ENCODE assay signal across 8 cellular contexts in genomic region chr17:489758-490329, GRCh38. TPM values are rescaled to one million over a fixed set of nuclear protein-coding genes. Genes with fewer than 3 reads are reported as not detected.
A peak's percentile ranks its signal among the peaks of the same experiment; 100 is the strongest.
DNase-seq lines count a peak whose midpoint lies in the region; ATAC-seq, FAIRE-seq and TF ChIP-seq lines count a peak whose summit lies in the region.

No MANE protein-coding gene starts in this region.

- H3K36me3 ChIP-seq in SJCRH30 (no peaks in the 10 kb centered on the region), K562 (ENCODE audit: control insufficient read depth, insufficient read depth, low read length) (no peaks in the 10 kb centered on the region)

- no peaks in the 10 kb centered on the region for H3K27me3 ChIP-seq in SJCRH30
- no peaks in the 10 kb centered on the region for H3K27me3 ChIP-seq in K562 (ENCODE audit: control insufficient read depth in 2 of 2, insufficient read depth in 2 of 2, low read length in 2 of 2)

- FAIRE-seq in K562 (lab: Jason Lieb, UNC), result no peak

- peak; percentile 34 to 49 for DNase-seq in SJCRH30
- DNase-seq in K562 (ENCODE audit: extremely low read depth in 1 of 4, low spot score in 3 of 4), result peak in 3 of 4 experiments; percentile 25 to 34 (median 29)
- peak; percentile 41 to 60 for DNase-seq in left colon
- peak in 2 of 3 experiments; percentile 22 to 62 for DNase-seq in stimulated activated CD4-positive, alpha-beta T cell treated with anti-CD3 and anti-CD28 coated beads, TNF-alpha, amount 100 ng/mL, for 24 hours (ENCODE audit: low read depth in 3 of 3)
- DNase-seq in NCI-H2029 (lab: John Stamatoyannopoulos, UW), result no peak

- intact Hi-C loops in K562 (cut with micrococcal nuclease) (no loop called here), left colon (cut with DNase I, micrococcal nuclease) (no loop called here)

- POLR2A ChIA-PET in K562 (lab: Yijun Ruan, JAX), result interaction anchor here (0.5 to 3.2 kb wide), 3 partner anchors 44 to 145 kb away, joined by 3 to 12 read pairs (median 3); partner anchors contain the start of gene RFLNB

- no TSS peak for BruUV-seq in K562 (replicated peaks; lab: Mats Ljungman, UMichigan)

- H3K4me1 ChIP-seq in SJCRH30 (peaks cover 5% of the 10 kb centered on the region), K562 (replicated peaks in 1 of 2; ENCODE audit: control insufficient read depth in 2 of 2, insufficient read depth in 2 of 2, low read length in 2 of 2) (peaks cover 3 to 21% of the 10 kb centered on the region in 2 experiments; a peak in 4 of 5 replicates)

- no peak for TF ChIP-seq POLR2A in K562 (conservative IDR thresholded peaks at IDR 0.05)

- H3K27ac ChIP-seq in SJCRH30 (peak overlapping the region; percentile 28; the same call in 1 of the 2 replicates), K562 (ENCODE audit: extremely low read depth, low read depth, low read length) (no peak overlapping the region)

- in situ Hi-C loops in K562 (cut with MboI), result no loop called here

- peak overlapping the region; percentile 44 to 86; a peak in 3 of 4 replicates for H3K9ac ChIP-seq in K562 (ENCODE audit: insufficient read depth in 1 of 2, low read depth in 2 of 2, low read length in 2 of 2)

- no peaks in the 10 kb centered on the region for H4K20me1 ChIP-seq in K562 (replicated peaks; ENCODE audit: control insufficient read depth, insufficient read depth, low read length)

- H2AFZ ChIP-seq in K562 (ENCODE audit: low read depth, low read length), result peak overlapping the region; percentile 55; the same call in 1 of the 2 replicates

- ATAC-seq in GM19438 (IDR thresholded peaks at IDR 0.05; ENCODE audit: low read depth, unreplicated experiment) (peak; percentile 51), K562 (peak; percentile 80), left colon (peak; percentile 44), GM19351 (IDR thresholded peaks at IDR 0.05; ENCODE audit: unreplicated experiment) (no peak), GM18861 (IDR thresholded peaks at IDR 0.05; ENCODE audit: unreplicated experiment) (no peak)

- no peaks in the 10 kb centered on the region for H3K9me1 ChIP-seq in K562 (ENCODE audit: control insufficient read depth, insufficient read depth, low read length)

- no peak for TF ChIP-seq EP300 in K562 (IDR thresholded peaks at IDR 0.05; ENCODE audit: low read length)

- TF ChIP-seq CTCF in K562 (IDR thresholded peaks at IDR 0.05 in 2 of 3, conservative IDR thresholded peaks at IDR 0.05 in 1 of 3; ENCODE audit: insufficient read depth in 2 of 3, low read depth in 1 of 3, low read length in 3 of 3), result no peak

- CTCF ChIA-PET in K562 (lab: Yijun Ruan, JAX; ENCODE audit: low intra/inter-chr PET ratio), result no interaction called here

- H3K9me3 ChIP-seq in SJCRH30 (replicated peaks) (no peaks in the 10 kb centered on the region), K562 (replicated peaks; ENCODE audit: control insufficient read depth, insufficient read depth, low read depth, low read length) (no peaks in the 10 kb centered on the region)

- peak overlapping the region; percentile 63; the same call in 1 of the 2 replicates for H3K4me2 ChIP-seq in K562 (ENCODE audit: insufficient read depth, low read length)

- WGBS in K562 (ENCODE audit: insufficient coverage, low coverage, missing lambda C conversion rate), result 2% methylated on average over 12 of the region's 38 CpGs

- H3K4me3 ChIP-seq in SJCRH30 (peak overlapping the region; percentile 72), K562 (peak overlapping the region; percentile 48)

- H3K79me2 ChIP-seq in K562 (ENCODE audit: control insufficient read depth, insufficient read depth, low read length), result no peaks in the 10 kb centered on the region

- no peak for TF ChIP-seq RAD21 in K562 (CRISPR knock-in tag; conservative IDR thresholded peaks at IDR 0.05 in 1 of 2, IDR thresholded peaks at IDR 0.05 in 1 of 2)

TF ChIP-seq in K562, 482 proteins besides CTCF, POLR2A, EP300 and RAD21 (continues in another document):
- TF ChIP-seq NR2F6 (CRISPR knock-in tag; IDR thresholded peaks at IDR 0.05), result no peak
- no peak for TF ChIP-seq NFE2L1 (tag; IDR thresholded peaks at IDR 0.05; ENCODE audit: borderline replicate concordance, low read depth)
- TF ChIP-seq ZNF780A (CRISPR knock-in tag; IDR thresholded peaks at IDR 0.05), result no peak
- TF ChIP-seq CBX5 (IDR thresholded peaks at IDR 0.05; ENCODE audit: borderline replicate concordance, low read depth), result no peak
- TF ChIP-seq SIN3B (IDR thresholded peaks at IDR 0.05; ENCODE audit: low read depth), result no peak
- no peak for TF ChIP-seq HNRNPK (IDR thresholded peaks at IDR 0.05; ENCODE audit: low read depth, low read length, poor library complexity, severe bottlenecking)
- no peak for TF ChIP-seq BHLHE40 (IDR thresholded peaks at IDR 0.05; ENCODE audit: low read length)
- no peak for TF ChIP-seq PHB2 (IDR thresholded peaks at IDR 0.05; ENCODE audit: low read depth)
- no peak for TF ChIP-seq EGR1 (conservative IDR thresholded peaks at IDR 0.05)
- no peak for TF ChIP-seq ZNF507 (tag; conservative IDR thresholded peaks at IDR 0.05)
- peak; percentile 33 for TF ChIP-seq VEZF1 (CRISPR knock-in tag; IDR thresholded peaks at IDR 0.05)
- no peak for TF ChIP-seq TFAM (CRISPR knock-in tag; conservative IDR thresholded peaks at IDR 0.05)
- TF ChIP-seq TGIF2 (CRISPR knock-in tag; IDR thresholded peaks at IDR 0.05), result no peak
- no peak for TF ChIP-seq TOE1 (IDR thresholded peaks at IDR 0.05; ENCODE audit: borderline replicate concordance)
- no peak for TF ChIP-seq TOE1 (CRISPR knock-in tag; IDR thresholded peaks at IDR 0.05; ENCODE audit: borderline replicate concordance, low read depth)
- TF ChIP-seq NR2C1 (IDR thresholded peaks at IDR 0.05), result no peak
- no peak for TF ChIP-seq NR2C1 (tag; IDR thresholded peaks at IDR 0.05)
- no peak for TF ChIP-seq TCF7 (IDR thresholded peaks at IDR 0.05; ENCODE audit: borderline replicate concordance)
- TF ChIP-seq ZBTB9 (CRISPR knock-in tag; IDR thresholded peaks at IDR 0.05), result no peak
- TF ChIP-seq ZNF79 (CRISPR knock-in tag; IDR thresholded peaks at IDR 0.05; ENCODE audit: low read depth), result no peak
- TF ChIP-seq E2F4 (CRISPR knock-in tag; IDR thresholded peaks at IDR 0.05; ENCODE audit: low read depth), result no peak
- no peak for TF ChIP-seq ZNF165 (CRISPR knock-in tag; IDR thresholded peaks at IDR 0.05; ENCODE audit: borderline replicate concordance)
- TF ChIP-seq CBX3 (IDR thresholded peaks at IDR 0.05; ENCODE audit: borderline replicate concordance in 1 of 2, low read length in 2 of 2), result no peak
- peak; percentile 31; the same call in 1 of the 2 replicates for TF ChIP-seq ETV1 (tag; conservative IDR thresholded peaks at IDR 0.05; ENCODE audit: low read depth)
- no peak for TF ChIP-seq TBL1XR1 (IDR thresholded peaks at IDR 0.05; ENCODE audit: low read length in 2 of 2)

RNA-seq across cellular contexts. Expression of gene RFLNB, which starts 44.1 kb away (rescaled TPM):
- total RNA-seq in SJCRH30 (2014; rRNA removed; shearing (Covaris generic)), result 30.3 and 32.1 TPM in 2 replicates
- total RNA-seq in K562 (2011; cell fraction: chromatin; rRNA removed; ENCODE audit: low replicate concordance), result 1.3 and 1.9 TPM in 2 replicates
- 1.1 and 1.3 TPM in 2 replicates for total RNA-seq in K562 (2011; cell fraction: nucleolus; rRNA removed)
- total RNA-seq in K562 (2011; cell fraction: nucleoplasm; rRNA removed), result 1.8 and 2.8 TPM in 2 replicates
- total RNA-seq in K562 (2014; rRNA removed) (6.4 and 9.8 TPM in 2 replicates), K562 (2014; rRNA removed; fragmentation: Illumina TruSeq; extraction: Trizol) (5.6 and 5.9 TPM in 2 replicates), K562 (2015; rRNA removed; fragmentation: Illumina TruSeq; extraction: Trizol) (4.6 and 4.9 TPM in 2 replicates), K562 (2021) (8.8 and 10.0 TPM in 2 replicates), left colon (1 to 10 TPM; 4.4 to 9.5 TPM)
- polyA plus RNA-seq in K562 (2011; rRNA removed) (0.95 and 1.8 TPM in 2 replicates), K562 (2014; fragmentation: Illumina TruSeq; extraction: Trizol) (4.6 and 6.8 TPM in 2 replicates), K562 (2014; fragmentation: Nextera tagmentation; extraction: Ambion mirVana) (1 to 10 TPM in 1 of 2 experiments, under 1 TPM in 1; 0.92 to 1.1 TPM), K562 (2014; rRNA removed) (5.0 and 7.2 TPM in 2 replicates)
- 1.1 and 2.8 TPM in 2 replicates for polyA plus RNA-seq in K562 (2011; cell fraction: cytosol; rRNA removed)
- polyA plus RNA-seq in K562 (2011; cell fraction: nucleus; rRNA removed), result 0.52 and 1.4 TPM in 2 replicates
- 5.3 and 7.7 TPM in 2 replicates for polyA plus RNA-seq in K562 (2012)
- polyA minus RNA-seq in K562 (2011; rRNA and poly(A)+ RNA removed), result 0.54 and 1.3 TPM in 2 replicates
- polyA minus RNA-seq in K562 (2011; cell fraction: cytosol; rRNA and poly(A)+ RNA removed), result 1.5 and 1.9 TPM in 2 replicates
- polyA minus RNA-seq in K562 (2011; cell fraction: nucleus; rRNA and poly(A)+ RNA removed), result 0.27 and 0.33 TPM in 2 replicates

Comparison
In these comparisons a context has a peak if more than half of its experiments do, and no peak if none do; other contexts are left out.
1. ATAC-seq: peak in GM19438 (single experiment), K562 (single experiment) and left colon (single experiment); none in GM19351 (single experiment) and GM18861 (single experiment).